ENCODE assay signal across 26 cellular contexts in the genomic region with DNA sequence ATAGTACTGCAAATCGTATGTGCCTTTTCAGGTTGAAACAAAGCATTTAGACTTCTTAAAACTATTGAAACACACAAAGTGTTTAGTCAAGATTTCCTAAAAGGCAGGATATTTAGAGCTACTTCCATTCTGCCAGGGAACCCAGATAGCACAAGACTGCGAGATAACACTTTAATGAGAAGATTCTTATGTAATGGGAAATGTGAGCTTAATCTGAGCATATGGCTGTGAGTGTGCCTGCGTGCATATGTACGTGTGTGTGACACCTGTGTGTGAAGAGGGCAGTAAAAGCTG. TPM values are rescaled to one million over a fixed set of nuclear protein-coding genes. Genes with fewer than 3 reads are reported as not detected.
"Had no signal": no experiment of that assay in that cellular context is flagged by ENCODE, and none has a peak within 500 bp of the region (broad histone marks: within the 10 kb centered on the region; RNA-seq: fewer than 3 reads in every experiment).

No MANE protein-coding gene starts in this region.

- H3K9me3 ChIP-seq: ascending aorta, breast epithelium, colonic mucosa had no signal

- H3K27ac ChIP-seq: ascending aorta, breast epithelium, cardiac muscle cell, colonic mucosa had no signal

- H3K4me3 Mint-ChIP-seq: activated CD4-positive, alpha-beta memory T cell treated with anti-CD3 and anti-CD28 coated beads, Interleukin-2, amount 10 ng/mL, durations not matched to agents 7 days and 5 days; activated CD4-positive, alpha-beta T cell treated with anti-CD3 and anti-CD28 coated beads for 36 hours; activated CD4-positive, alpha-beta T cell treated with anti-CD3 and anti-CD28 coated beads, Interleukin-2, amount 10 ng/mL, durations not matched to agents 7 days and 5 days; activated naive CD4-positive, alpha-beta T cell treated with anti-CD3 and anti-CD28 coated beads, Interleukin-2, amount 10 ng/mL, durations not matched to agents 7 days and 5 days; activated naive CD8-positive, alpha-beta T cell treated with anti-CD3 and anti-CD28 coated beads, Interleukin-2, amount 10 ng/mL, durations not matched to agents 7 days and 5 days; activated T-cell treated with anti-CD3 and anti-CD28 coated beads, Interleukin-2, amount 50 U/mL, for 24 hours; activated T-cell treated with anti-CD3 and anti-CD28 coated beads, Interleukin-2, amount 50 U/mL, for 72 hours; brain had no signal

- H3K4me1 ChIP-seq: ascending aorta, breast epithelium, colonic mucosa had no signal

- H3K36me3 Mint-ChIP-seq: activated naive CD4-positive, alpha-beta T cell treated with anti-CD3 and anti-CD28 coated beads, Interleukin-2, amount 10 ng/mL, durations not matched to agents 7 days and 5 days; activated naive CD4-positive, alpha-beta T cell treated with anti-CD3 and anti-CD28 coated beads, Interleukin-2, amount 50 U/mL, for 72 hours; activated naive CD8-positive, alpha-beta T cell treated with anti-CD3 and anti-CD28 coated beads, Interleukin-2, amount 10 ng/mL, durations not matched to agents 7 days and 5 days; brain had no signal

- H3K9me3 Mint-ChIP-seq: activated CD4-positive, alpha-beta memory T cell treated with anti-CD3 and anti-CD28 coated beads, Interleukin-2, amount 10 ng/mL, durations not matched to agents 7 days and 5 days; activated CD4-positive, alpha-beta T cell treated with anti-CD3 and anti-CD28 coated beads, Interleukin-2, amount 10 ng/mL, durations not matched to agents 7 days and 5 days; activated naive CD4-positive, alpha-beta T cell treated with anti-CD3 and anti-CD28 coated beads, Interleukin-2, amount 10 ng/mL, durations not matched to agents 7 days and 5 days; activated naive CD4-positive, alpha-beta T cell treated with anti-CD3 and anti-CD28 coated beads, Interleukin-2, amount 50 U/mL, for 72 hours; activated naive CD8-positive, alpha-beta T cell treated with anti-CD3 and anti-CD28 coated beads, Interleukin-2, amount 10 ng/mL, durations not matched to agents 7 days and 5 days; activated T-cell treated with anti-CD3 and anti-CD28 coated beads, Interleukin-2, amount 50 U/mL, for 24 hours; activated T-cell treated with anti-CD3 and anti-CD28 coated beads, Interleukin-2, amount 50 U/mL, for 72 hours; brain had no signal

- ATAC-seq: activated CD4-positive, alpha-beta T cell treated with anti-CD3 and anti-CD28 coated beads for 36 hours; activated naive CD4-positive, alpha-beta T cell treated with anti-CD3 and anti-CD28 coated beads, Interleukin-2, amount 50 U/mL, for 72 hours; activated T-cell treated with anti-CD3 and anti-CD28 coated beads, Interleukin-2, amount 50 U/mL, for 72 hours; esophagus mucosa had no signal

- H3K4me1 Mint-ChIP-seq: activated CD4-positive, alpha-beta T cell treated with anti-CD3 and anti-CD28 coated beads for 36 hours; activated CD4-positive, alpha-beta T cell treated with anti-CD3 and anti-CD28 coated beads, Interleukin-2, amount 10 ng/mL, durations not matched to agents 7 days and 5 days; activated naive CD4-positive, alpha-beta T cell treated with anti-CD3 and anti-CD28 coated beads, Interleukin-2, amount 10 ng/mL, durations not matched to agents 7 days and 5 days; activated naive CD8-positive, alpha-beta T cell treated with anti-CD3 and anti-CD28 coated beads, Interleukin-2, amount 10 ng/mL, durations not matched to agents 7 days and 5 days had no signal

- H3K27me3 ChIP-seq: ascending aorta, breast epithelium, cardiac muscle cell, colonic mucosa had no signal

- DNase-seq: activated CD4-positive, alpha-beta memory T cell treated with anti-CD3 and anti-CD28 coated beads, Interleukin-2, amount 10 ng/mL, durations not matched to agents 7 days and 5 days; activated CD4-positive, alpha-beta T cell treated with anti-CD3 and anti-CD28 coated beads for 36 hours; activated CD4-positive, alpha-beta T cell treated with anti-CD3 and anti-CD28 coated beads, Interleukin-2, amount 10 ng/mL, durations not matched to agents 7 days and 5 days; activated CD4-positive, alpha-beta T cell treated with anti-CD3 and anti-CD28 coated beads, Interleukin-2, amount 50 U/mL, for 4 hours; activated CD4-positive, CD25-positive, alpha-beta regulatory T cell; activated CD4-positive, CD25-positive, alpha-beta regulatory T cell treated with anti-CD3 and anti-CD28 coated beads, Interleukin-2, amount 50 U/mL, for 72 hours; activated CD8-positive, alpha-beta memory T cell treated with anti-CD3 and anti-CD28 coated beads, Interleukin-2, amount 50 U/mL, for 48 hours; activated gamma-delta T cell; activated naive CD4-positive, alpha-beta T cell; activated naive CD4-positive, alpha-beta T cell treated with anti-CD3 and anti-CD28 coated beads, Interleukin-2, amount 10 ng/mL, durations not matched to agents 7 days and 5 days; activated naive CD8-positive, alpha-beta T cell treated with anti-CD3 and anti-CD28 coated beads, Interleukin-2, amount 10 ng/mL, durations not matched to agents 7 days and 5 days; activated T-cell treated with anti-CD3 and anti-CD28 coated beads for 4 hours; activated T-cell treated with anti-CD3 and anti-CD28 coated beads, Interleukin-2, amount 50 U/mL, for 24 hours; activated T-cell treated with anti-CD3 and anti-CD28 coated beads, Interleukin-2, amount 50 U/mL, for 72 hours; central memory CD4-positive, alpha-beta T cell; cerebellar nuclear complex; colonic mucosa; effector CD8-positive, alpha-beta T cell; foreskin fibroblast; T-helper 2 cell had no signal

- H3K4me3 ChIP-seq: ascending aorta, breast epithelium, cardiac muscle cell, colonic mucosa had no signal

- H3K36me3 ChIP-seq: ascending aorta, breast epithelium, cardiac muscle cell, colonic mucosa had no signal

- H3K27ac Mint-ChIP-seq: activated CD4-positive, alpha-beta memory T cell treated with anti-CD3 and anti-CD28 coated beads, Interleukin-2, amount 10 ng/mL, durations not matched to agents 7 days and 5 days; activated CD4-positive, alpha-beta T cell treated with anti-CD3 and anti-CD28 coated beads for 36 hours; activated CD4-positive, alpha-beta T cell treated with anti-CD3 and anti-CD28 coated beads, Interleukin-2, amount 10 ng/mL, durations not matched to agents 7 days and 5 days; activated naive CD4-positive, alpha-beta T cell treated with anti-CD3 and anti-CD28 coated beads, Interleukin-2, amount 10 ng/mL, durations not matched to agents 7 days and 5 days; activated naive CD4-positive, alpha-beta T cell treated with anti-CD3 and anti-CD28 coated beads, Interleukin-2, amount 50 U/mL, for 72 hours; activated naive CD8-positive, alpha-beta T cell treated with anti-CD3 and anti-CD28 coated beads, Interleukin-2, amount 10 ng/mL, durations not matched to agents 7 days and 5 days; activated T-cell treated with anti-CD3 and anti-CD28 coated beads, Interleukin-2, amount 50 U/mL, for 24 hours; activated T-cell treated with anti-CD3 and anti-CD28 coated beads, Interleukin-2, amount 50 U/mL, for 72 hours had no signal

RNA-seq across cellular contexts. Expression of gene JCAD, which starts 14.3 kb away (rescaled TPM):
- total RNA-seq: activated CD4-positive, alpha-beta T cell treated with anti-CD3 and anti-CD28 coated beads for 36 hours had no signal
